Comparison of ENCODE assay signal across 9 cellular contexts in the genomic region with DNA sequence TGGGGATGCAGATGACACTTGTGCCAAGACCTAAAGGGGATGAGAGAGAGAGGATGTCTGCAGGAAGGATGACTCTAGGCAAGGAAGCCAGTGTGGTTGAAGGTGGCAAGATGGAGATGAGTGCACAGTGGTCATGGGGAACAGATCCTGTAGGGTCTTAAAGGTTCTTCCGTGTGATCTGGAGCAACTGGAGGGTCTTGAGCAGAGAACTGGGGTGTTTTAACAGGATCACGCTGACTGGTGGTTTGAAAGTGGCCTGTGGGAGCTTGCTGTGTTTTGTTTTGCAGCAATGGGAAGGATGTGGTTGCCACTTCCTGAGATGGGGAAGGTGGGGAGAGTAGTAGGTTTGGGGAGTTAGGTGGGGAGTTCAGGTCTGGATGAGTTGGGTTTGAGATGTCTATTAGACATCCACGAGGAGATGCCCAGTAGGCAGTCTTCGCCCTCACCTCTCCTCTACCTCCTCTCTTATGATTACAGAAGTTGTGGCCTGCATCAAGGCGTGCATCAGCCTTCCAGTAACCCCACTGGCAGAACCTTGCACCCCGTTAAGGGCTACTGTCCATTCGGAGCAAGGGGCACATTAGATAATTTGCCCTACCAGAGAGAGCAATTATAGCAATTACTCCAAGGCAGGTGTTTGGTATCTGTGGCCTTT. TPM values are rescaled to one million over a fixed set of nuclear protein-coding genes. Genes with fewer than 3 reads are reported as not detected.
DNase-seq lines count a peak whose midpoint lies in the region; ATAC-seq and TF ChIP-seq lines count a peak whose summit lies in the region.
"Had no signal": no experiment of that assay in that cellular context is flagged by ENCODE, and none has a peak within 500 bp of the region (broad histone marks: within the 10 kb centered on the region; RNA-seq: fewer than 3 reads in every experiment).

No MANE protein-coding gene starts in this region.

- H3K27ac ChIP-seq in left lung (peak overlapping the region in 1 of 2 donors; percentile 84), subcutaneous abdominal adipose tissue (ENCODE audit: low read depth, low read length) (peak overlapping the region; percentile 90), OCI-LY7 (ENCODE audit: low read depth, low read length, poor library complexity, severe bottlenecking) (no peak overlapping the region)

- H3K9me2 ChIP-seq in OCI-LY7 (ENCODE audit: insufficient read depth, low read length), result no peaks in the 10 kb centered on the region

- H3K4me2 ChIP-seq in OCI-LY7 (ENCODE audit: low read length), result no peak overlapping the region

- peaks cover 53% of the 10 kb centered on the region for H3K4me1 Mint-ChIP-seq in activated CD8-positive, alpha-beta memory T cell treated with anti-CD3 and anti-CD28 coated beads, Interleukin-2, amount 10 ng/mL, durations not matched to agents 7 days and 5 days
- peaks cover 26% of the 10 kb centered on the region for H3K4me1 Mint-ChIP-seq in activated T-helper 17 cell treated with anti-CD3 and anti-CD28 coated beads, Interleukin-2, amount 50 U/mL, for 72 hours

- H3K9me3 Mint-ChIP-seq in activated CD8-positive, alpha-beta memory T cell treated with anti-CD3 and anti-CD28 coated beads, Interleukin-2, amount 10 ng/mL, durations not matched to agents 7 days and 5 days (ENCODE audit: low read depth), result peaks cover 2% of the 10 kb centered on the region
- H3K9me3 Mint-ChIP-seq in activated T-helper 17 cell treated with anti-CD3 and anti-CD28 coated beads, Interleukin-2, amount 50 U/mL, for 72 hours, result peaks cover 5% of the 10 kb centered on the region

- H3K36me3 ChIP-seq in left lung (peaks cover 0 to 10% of the 10 kb centered on the region in 2 donors), subcutaneous abdominal adipose tissue (ENCODE audit: control insufficient read depth in 5 of 5, insufficient read depth in 5 of 5, low read length in 5 of 5) (peaks cover 3 to 10% (median 6%) of the 10 kb centered on the region in 5 donors), OCI-LY7 (ENCODE audit: insufficient read depth, low read length) (no peaks in the 10 kb centered on the region)

- no peaks in the 10 kb centered on the region for H4K20me1 ChIP-seq in OCI-LY7 (ENCODE audit: insufficient read depth, low read length)

- H3K27me3 Mint-ChIP-seq in activated CD8-positive, alpha-beta memory T cell treated with anti-CD3 and anti-CD28 coated beads, Interleukin-2, amount 10 ng/mL, durations not matched to agents 7 days and 5 days, result peaks cover 47% of the 10 kb centered on the region
- peaks cover 4% of the 10 kb centered on the region for H3K27me3 Mint-ChIP-seq in activated T-helper 17 cell treated with anti-CD3 and anti-CD28 coated beads, Interleukin-2, amount 50 U/mL, for 72 hours

- H3K4me1 ChIP-seq in left lung (peaks cover 10 to 70% of the 10 kb centered on the region in 2 donors), subcutaneous abdominal adipose tissue (ENCODE audit: control insufficient read depth in 5 of 5, insufficient read depth in 5 of 5, low read length in 5 of 5) (peaks cover 2 to 66% (median 51%) of the 10 kb centered on the region in 5 donors), OCI-LY7 (ENCODE audit: insufficient read depth, low read length, poor library complexity, severe bottlenecking) (no peaks in the 10 kb centered on the region)

- BruUV-seq in OCI-LY7 (replicated peaks; lab: Mats Ljungman, UMichigan), result no TSS peak

- peaks cover 12% of the 10 kb centered on the region for H3K36me3 Mint-ChIP-seq in activated CD8-positive, alpha-beta memory T cell treated with anti-CD3 and anti-CD28 coated beads, Interleukin-2, amount 10 ng/mL, durations not matched to agents 7 days and 5 days
- no peaks in the 10 kb centered on the region for H3K36me3 Mint-ChIP-seq in activated T-helper 17 cell treated with anti-CD3 and anti-CD28 coated beads, Interleukin-2, amount 50 U/mL, for 72 hours (ENCODE audit: low read depth)

- intact Hi-C loops in left lung (cut with DNase I) (no loop called here), OCI-LY7 (cut with micrococcal nuclease; ENCODE audit: unreplicated experiment) (no loop called here)

- H3K4me3 Mint-ChIP-seq in activated CD8-positive, alpha-beta memory T cell treated with anti-CD3 and anti-CD28 coated beads, Interleukin-2, amount 10 ng/mL, durations not matched to agents 7 days and 5 days, result peak overlapping the region; percentile 61
- peak overlapping the region; percentile 64 for H3K4me3 Mint-ChIP-seq in activated T-helper 17 cell treated with anti-CD3 and anti-CD28 coated beads, Interleukin-2, amount 50 U/mL, for 72 hours

- no peak for TF ChIP-seq CTCF in left lung (IDR thresholded peaks at IDR 0.05)
- TF ChIP-seq CTCF in OCI-LY7 (conservative IDR thresholded peaks at IDR 0.05; ENCODE audit: low read length), result no peak

- POLR2A ChIA-PET in OCI-LY7 (lab: Charles Lee), result no interaction called here

- DNase-seq in activated CD8-positive, alpha-beta memory T cell treated with anti-CD3 and anti-CD28 coated beads, Interleukin-2, amount 10 ng/mL, durations not matched to agents 7 days and 5 days, result peak; percentile 82
- no peak for DNase-seq in activated CD8-positive, alpha-beta memory T cell treated with anti-CD3 and anti-CD28 coated beads, Interleukin-2, amount 50 U/mL, for 48 hours
- DNase-seq in left lung (no peak), NCI-H1048 (lab: John Stamatoyannopoulos, UW) (no peak), OCI-LY7 (ENCODE audit: low spot score) (no peak), glomerular visceral epithelial cell (ENCODE audit: extremely low spot score) (no peak)
- DNase-seq: NCI-H2081 treated with DMSO at 0.1 percent for 48 hours had no signal

- H2AFZ ChIP-seq in OCI-LY7 (ENCODE audit: low read length), result no peak overlapping the region

- H3K9ac ChIP-seq in subcutaneous abdominal adipose tissue (ENCODE audit: low read length in 5 of 5), result peak overlapping the region in 1 of 5 donors; percentile 89

- CTCF ChIA-PET in activated CD8-positive, alpha-beta memory T cell treated with anti-CD3 and anti-CD28 coated beads, Interleukin-2, amount 10 ng/mL, durations not matched to agents 7 days and 5 days (lab: Charles Lee), result interaction anchor here (0.9 to 3.1 kb wide), 6 partner anchors 9 to 125 kb away, joined by 4 to 16 read pairs (median 9); no protein-coding TSS in a partner anchor
- CTCF ChIA-PET in OCI-LY7 (lab: Charles Lee; ENCODE audit: unreplicated experiment), result no interaction called here

- H3K27me3 ChIP-seq in left lung, result no peaks in the 10 kb centered on the region
- H3K27me3 ChIP-seq in subcutaneous abdominal adipose tissue (ENCODE audit: control insufficient read depth in 5 of 5, insufficient read depth in 4 of 5, low read length in 5 of 5), result no peaks in the 10 kb centered on the region

- H3K9me3 ChIP-seq in left lung (no peaks in the 10 kb centered on the region), subcutaneous abdominal adipose tissue (ENCODE audit: control insufficient read depth in 5 of 5, low read length in 5 of 5) (no peaks in the 10 kb centered on the region), OCI-LY7 (ENCODE audit: low read length) (no peaks in the 10 kb centered on the region)

- no peaks in the 10 kb centered on the region for H3K79me2 ChIP-seq in OCI-LY7 (ENCODE audit: insufficient read depth, low read depth, low read length)

- peak; percentile 60 for ATAC-seq in activated CD8-positive, alpha-beta memory T cell treated with anti-CD3 and anti-CD28 coated beads, Interleukin-2, amount 10 ng/mL, durations not matched to agents 7 days and 5 days
- peak; percentile 49 for ATAC-seq in activated T-helper 17 cell treated with anti-CD3 and anti-CD28 coated beads, Interleukin-2, amount 50 U/mL, for 72 hours (replicated peaks)
- no peak for ATAC-seq in left lung

- H3K4me3 ChIP-seq in left lung (peak overlapping the region; percentile 67 to 73), subcutaneous abdominal adipose tissue (ENCODE audit: low read depth in 1 of 5, low read length in 5 of 5) (peak overlapping the region; percentile 79 to 93 (median 84)), OCI-LY7 (ENCODE audit: low read depth, low read length, poor library complexity, severe bottlenecking) (no peak overlapping the region)

- peak overlapping the region; percentile 45 for H3K27ac Mint-ChIP-seq in activated CD8-positive, alpha-beta memory T cell treated with anti-CD3 and anti-CD28 coated beads, Interleukin-2, amount 10 ng/mL, durations not matched to agents 7 days and 5 days
- peak overlapping the region; percentile 35 for H3K27ac Mint-ChIP-seq in activated T-helper 17 cell treated with anti-CD3 and anti-CD28 coated beads, Interleukin-2, amount 50 U/mL, for 72 hours

RNA-seq across cellular contexts. Expression of a gene that starts 1.4 kb away (rescaled TPM):
- 1 to 10 TPM in 1 of 2 experiments, under 1 TPM in 1; 0.52 to 1.2 TPM for total RNA-seq in activated CD8-positive, alpha-beta memory T cell treated with anti-CD3 and anti-CD28 coated beads, Interleukin-2, amount 10 ng/mL, durations not matched to agents 7 days and 5 days
- total RNA-seq in activated T-helper 17 cell treated with anti-CD3 and anti-CD28 coated beads, Interleukin-2, amount 50 U/mL, for 72 hours, result 1 to 10 TPM; 1.0 to 1.8 TPM
- total RNA-seq in left lung (1 to 10 TPM; 8.8 to 9.0 TPM), OCI-LY7 (2022) (not detected in 2 replicates)
- not detected in 2 replicates for total RNA-seq in OCI-LY7 (2014; rRNA removed; shearing (Covaris generic))

RNA-seq across cellular contexts. Expression of a gene that starts 53.6 kb away (rescaled TPM):
- total RNA-seq in activated CD8-positive, alpha-beta memory T cell treated with anti-CD3 and anti-CD28 coated beads, Interleukin-2, amount 10 ng/mL, durations not matched to agents 7 days and 5 days, result under 1 TPM in 1 of 2 experiments, not detected in 1; 0.18 TPM
- not detected for total RNA-seq in activated T-helper 17 cell treated with anti-CD3 and anti-CD28 coated beads, Interleukin-2, amount 50 U/mL, for 72 hours
- total RNA-seq in left lung (1 to 10 TPM; 3.2 TPM), OCI-LY7 (2022) (not detected in 2 replicates)
- total RNA-seq in OCI-LY7 (2014; rRNA removed; shearing (Covaris generic)), result not detected in 2 replicates
